In the genomic region with DNA sequence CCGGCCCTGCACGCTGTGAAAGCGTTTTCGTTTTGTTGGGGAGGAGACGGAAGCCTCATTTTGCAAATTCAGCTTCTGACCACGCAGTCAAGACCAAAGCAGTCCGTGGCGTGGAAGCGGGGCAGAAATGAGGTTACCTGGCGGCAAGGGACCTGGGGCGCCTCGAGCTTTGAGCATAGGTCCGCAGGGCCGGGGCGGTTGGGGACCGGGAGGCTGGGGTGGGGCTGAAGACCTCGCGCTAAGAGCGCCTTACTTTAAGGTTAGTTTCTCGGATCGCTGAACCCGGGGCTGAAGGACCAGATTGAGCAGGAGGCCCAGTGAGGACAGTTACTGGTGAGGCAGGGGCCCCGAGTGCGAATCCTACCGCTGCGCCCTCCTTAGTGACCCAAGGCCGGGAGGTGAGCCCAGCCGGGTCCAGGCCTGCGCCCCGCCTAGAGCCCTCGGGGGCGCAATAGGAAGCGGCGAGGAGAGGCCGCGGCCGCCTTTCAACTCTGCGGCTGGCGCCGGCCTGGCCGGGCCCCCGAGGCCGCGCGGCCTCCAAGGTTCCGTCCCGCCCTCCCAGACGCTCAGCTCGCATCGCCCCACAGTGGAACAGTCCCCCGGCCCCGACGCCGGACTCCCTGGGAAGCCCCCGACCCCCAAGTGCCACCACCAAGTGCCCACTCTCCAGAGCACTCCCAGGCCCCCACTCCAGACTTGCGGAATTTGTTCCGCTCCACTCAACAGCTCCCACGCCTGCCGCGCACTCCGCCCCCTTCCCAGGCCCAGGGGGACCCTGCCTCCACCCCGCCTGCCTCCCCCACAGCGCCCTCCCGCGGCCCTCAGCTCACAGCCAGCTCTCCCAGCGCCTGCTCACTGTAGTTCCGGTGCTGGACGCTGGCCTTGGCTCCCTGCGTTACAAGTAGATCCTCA, we compare ENCODE assay signal across 10 cellular contexts. TPM values are rescaled to one million over a fixed set of nuclear protein-coding genes. Genes with fewer than 3 reads are reported as not detected.
DNase-seq lines count a peak whose midpoint lies in the region; ATAC-seq, FAIRE-seq and TF ChIP-seq lines count a peak whose summit lies in the region.
"Had no signal": no experiment of that assay in that cellular context is flagged by ENCODE, and none has a peak within 500 bp of the region (broad histone marks: within the 10 kb centered on the region; RNA-seq: fewer than 3 reads in every experiment).

No MANE protein-coding gene starts in this region.

- H4K20me1 ChIP-seq in mammary epithelial cell (ENCODE audit: insufficient read depth, low read length): no peaks in the 10 kb centered on the region

- no peaks in the 10 kb centered on the region for H3K79me2 ChIP-seq in mammary epithelial cell (ENCODE audit: insufficient read depth, low read length)

- H3K27me3 ChIP-seq in breast epithelium (peaks cover 3 to 92% of the 10 kb centered on the region in 2 donors), mammary epithelial cell (ENCODE audit: insufficient read depth, low read length) (peaks cover 78% of the 10 kb centered on the region), lower lobe of right lung (ENCODE audit: low read depth) (peaks cover 99% of the 10 kb centered on the region), thoracic aorta (replicated peaks; ENCODE audit: insufficient read depth) (peaks cover 27% of the 10 kb centered on the region)

- no peak overlapping the region for H2AFZ ChIP-seq in mammary epithelial cell (ENCODE audit: low read depth, low read length)

- H3K4me3 ChIP-seq in breast epithelium: peak overlapping the region; percentile 10 to 57 (median 38)
- no peak overlapping the region for H3K4me3 ChIP-seq in mammary epithelial cell (replicated peaks in 1 of 3; ENCODE audit: insufficient read depth in 1 of 3, low read depth in 2 of 3, low read length in 3 of 3)
- H3K4me3 ChIP-seq in astrocyte of the cerebellum (ENCODE audit: low read depth, low read length): no peak overlapping the region
- peak overlapping the region; percentile 18 for H3K4me3 ChIP-seq in lower lobe of right lung
- peak overlapping the region; percentile 63 for H3K4me3 ChIP-seq in thoracic aorta

- no peak for FAIRE-seq in GM12891 (lab: Jason Lieb, UNC)

- WGBS in mammary epithelial cell (ENCODE audit: low coverage, missing lambda C conversion rate): 7% methylated on average over 9 of the region's 69 CpGs

- DNase-seq in breast epithelium (ENCODE audit: low spot score in 2 of 2) (no peak), mammary epithelial cell (no peak), astrocyte of the cerebellum (ENCODE audit: low read depth) (no peak), lower lobe of right lung (no peak), thoracic aorta (ENCODE audit: low spot score) (no peak), GM12891 (ENCODE audit: insufficient read length, low spot score) (no peak)
- DNase-seq: activated CD4-positive, CD25-positive, alpha-beta regulatory T cell; NCI-H446 treated with DMSO at 0.1 percent for 48 hours had no signal

- no peak overlapping the region for H3K9ac ChIP-seq in mammary epithelial cell (ENCODE audit: insufficient read depth, low read length)

- H3K9me3 ChIP-seq in breast epithelium (no peaks in the 10 kb centered on the region), mammary epithelial cell (replicated peaks; ENCODE audit: insufficient read depth, low read length) (peaks cover 2% of the 10 kb centered on the region), lower lobe of right lung (no peaks in the 10 kb centered on the region), thoracic aorta (no peaks in the 10 kb centered on the region)

- TF ChIP-seq CTCF in breast epithelium (IDR thresholded peaks at IDR 0.05): no peak
- TF ChIP-seq CTCF in mammary epithelial cell (conservative IDR thresholded peaks at IDR 0.05 in 1 of 2, IDR thresholded peaks at IDR 0.05 in 1 of 2; ENCODE audit: extremely low read depth in 1 of 2, insufficient read depth in 1 of 2, low read depth in 1 of 2, low read length in 2 of 2): no peak
- peak; percentile 12 for TF ChIP-seq CTCF in astrocyte of the cerebellum (IDR thresholded peaks at IDR 0.05; ENCODE audit: low read depth, low read length, missing control alignments)
- TF ChIP-seq CTCF in lower lobe of right lung (IDR thresholded peaks at IDR 0.05): no peak
- TF ChIP-seq CTCF in thoracic aorta (IDR thresholded peaks at IDR 0.05): no peak

- H3K27ac ChIP-seq in breast epithelium (no peak overlapping the region), mammary epithelial cell (ENCODE audit: insufficient read depth, low read depth, low read length) (no peak overlapping the region), lower lobe of right lung (no peak overlapping the region), thoracic aorta (no peak overlapping the region)

- in situ Hi-C loops in mammary epithelial cell (cut with MboI; ENCODE audit: low sequenced_read_pairs in 2 of 2) (loop anchor here in 1 of 2 donors (25.0 kb wide), 1 partner anchor 380 kb away; no protein-coding TSS in a partner anchor), astrocyte of the cerebellum (cut with HindIII; ENCODE audit: low sequenced_read_pairs) (no loop called here)

- H3K4me1 ChIP-seq in breast epithelium (peaks cover 0 to 7% of the 10 kb centered on the region in 2 donors), mammary epithelial cell (ENCODE audit: insufficient read depth, low read length) (no peaks in the 10 kb centered on the region), lower lobe of right lung (peaks cover 14% of the 10 kb centered on the region), thoracic aorta (ENCODE audit: control insufficient read depth in 1 of 2, low read depth in 2 of 2) (peaks cover 0 to 37% of the 10 kb centered on the region in 2 donors)

- H3K36me3 ChIP-seq in breast epithelium: no peaks in the 10 kb centered on the region
- H3K36me3 ChIP-seq in mammary epithelial cell (ENCODE audit: insufficient read depth, low read length): no peaks in the 10 kb centered on the region
- no peaks in the 10 kb centered on the region for H3K36me3 ChIP-seq in lower lobe of right lung
- peaks cover 7% of the 10 kb centered on the region for H3K36me3 ChIP-seq in thoracic aorta

- no peak overlapping the region for H3K4me2 ChIP-seq in mammary epithelial cell (ENCODE audit: insufficient read depth, low read depth, low read length)

- CTCF ChIA-PET in mammary epithelial cell (lab: Charles Lee; ENCODE audit: low non-redundant PET): no interaction called here

- dilution Hi-C loops in mammary epithelial cell (cut with HindIII; ENCODE audit: low sequenced_read_pairs): no loop called here

- TF ChIP-seq POLR2A in breast epithelium (IDR thresholded peaks at IDR 0.05): no peak
- TF ChIP-seq POLR2A in GM12891 (IDR thresholded peaks at IDR 0.05; ENCODE audit: low read depth, low read length): no peak

- BruUV-seq in mammary epithelial cell (replicated peaks; lab: Mats Ljungman, UMichigan): no TSS peak

- intact Hi-C loops in breast epithelium (cut with DNase I; ENCODE audit: low total_unique reads): no loop called here
- intact Hi-C loops in mammary epithelial cell (cut with micrococcal nuclease): no loop called here
- intact Hi-C loops in lower lobe of right lung (cut with DNase I): no loop called here

- ATAC-seq in lower lobe of right lung (no peak), thoracic aorta (ENCODE audit: insufficient number of reproducible peaks, low FRiP score, low read depth) (no peak), GM18858 (IDR thresholded peaks at IDR 0.05; ENCODE audit: unreplicated experiment) (no peak), GM18519 (IDR thresholded peaks at IDR 0.05; ENCODE audit: low FRiP score, unreplicated experiment) (no peak)

TF ChIP-seq in GM12891, 5 proteins besides CTCF, POLR2A, EP300 and RAD21:
- TF ChIP-seq PAX5 (IDR thresholded peaks at IDR 0.05; ENCODE audit: insufficient read depth, low read length, severe bottlenecking) (no peak), POU2F2 (IDR thresholded peaks at IDR 0.05; ENCODE audit: low read depth, low read length) (no peak), POLR2AphosphoS5 (IDR thresholded peaks at IDR 0.05; ENCODE audit: low read depth, low read length) (no peak), TAF1 (IDR thresholded peaks at IDR 0.05; ENCODE audit: low read depth, low read length) (no peak), SPI1 (IDR thresholded peaks at IDR 0.05; ENCODE audit: low read depth, low read length) (no peak)

RNA-seq across cellular contexts. Expression of a gene that starts 7.6 kb away (rescaled TPM):
- total RNA-seq in breast epithelium: 10 to 100 TPM in 1 of 3 donors, 1 to 10 TPM in 2; 5.4 to 17.9 (median 8.5) TPM
- total RNA-seq in mammary epithelial cell: 1 to 10 TPM in 1 of 2 donors, under 1 TPM in 1; 0.67 to 2.6 TPM
- 0.17 TPM for polyA plus RNA-seq in mammary epithelial cell
- not detected for polyA minus RNA-seq in mammary epithelial cell
- total RNA-seq in lower lobe of right lung: 2.1 TPM
- 10 to 100 TPM; 11.0 to 24.6 TPM for total RNA-seq in thoracic aorta
- polyA plus RNA-seq in GM12891 (2012; ENCODE audit: low read depth, missing spikeins): 0.13 TPM

Comparison
In these comparisons a context has a peak if more than half of its experiments do, and no peak if none do; other contexts are left out.
1. H3K4me3 ChIP-seq: peak in breast epithelium (3 of 3), lower lobe of right lung (single experiment) and thoracic aorta (single experiment); none in mammary epithelial cell (0 of 3) and astrocyte of the cerebellum (single experiment).